Comparison of ENCODE assay signal across 8 cellular contexts in genomic region chr4:72468904-72469502, GRCh38.
DNase-seq lines count a peak whose midpoint lies in the region; ATAC-seq and TF ChIP-seq lines count a peak whose summit lies in the region.

No MANE protein-coding gene starts in this region.

- no peak overlapping the region for H3K4me3 ChIP-seq in dorsolateral prefrontal cortex
- no peak overlapping the region for H3K4me3 ChIP-seq in sigmoid colon
- no peak overlapping the region for H3K4me3 ChIP-seq in H7 (ENCODE audit: insufficient read depth, low read depth, low read length)

- 7 to 13% methylated on average over 1 of the region's 1 CpG for WGBS in sigmoid colon, 2 donors

- TF ChIP-seq EP300 in sigmoid colon (IDR thresholded peaks at IDR 0.05) = no peak

- DNase-seq in NCI-H1417 (lab: John Stamatoyannopoulos, UW) = peak in 2 of 3 experiments; percentile 44 to 63
- DNase-seq in NCI-H1417 treated with DMSO at 0.1 percent for 48 hours (lab: John Stamatoyannopoulos, UW) = no peak
- DNase-seq in NCI-H345 treated with DMSO at 0.1 percent for 48 hours (lab: John Stamatoyannopoulos, UW; ENCODE audit: unreplicated experiment) = peak; percentile 16
- DNase-seq in dorsolateral prefrontal cortex = no peak
- no peak for DNase-seq in sigmoid colon
- no peak for DNase-seq in H7

- no peak for ATAC-seq in GM21619 (IDR thresholded peaks at IDR 0.05; ENCODE audit: unreplicated experiment)
- ATAC-seq in GM19455 (IDR thresholded peaks at IDR 0.05; ENCODE audit: unreplicated experiment) = no peak

- TF ChIP-seq POLR2A in sigmoid colon (IDR thresholded peaks at IDR 0.05) = no peak

- TF ChIP-seq CTCF in dorsolateral prefrontal cortex (IDR thresholded peaks at IDR 0.05 in 54 of 56, conservative IDR thresholded peaks at IDR 0.05 in 2 of 56; ENCODE audit: low read depth in 1 of 56, partially characterized antibody in 56 of 56) (peak; percentile 21 to 73 (median 53)), sigmoid colon (IDR thresholded peaks at IDR 0.05) (peak in 3 of 4 experiments; percentile 22 to 44 (median 28))

- no peaks in the 10 kb centered on the region for H3K9me3 ChIP-seq in sigmoid colon

- intact Hi-C loops in dorsolateral prefrontal cortex (cut with DNase I) = loop anchor here in 1 of 2 donors (10.0 kb wide), 1 partner anchor 144 kb away; no protein-coding TSS in a partner anchor
- intact Hi-C loops in sigmoid colon (cut with DNase I) = loop anchor here (2.0 to 5.0 kb wide), 2 partner anchors 142 to 172 kb away; no protein-coding TSS in a partner anchor

- H3K27me3 ChIP-seq in dorsolateral prefrontal cortex = no peaks in the 10 kb centered on the region
- H3K27me3 ChIP-seq in sigmoid colon = no peaks in the 10 kb centered on the region
- no peaks in the 10 kb centered on the region for H3K27me3 ChIP-seq in H7 (ENCODE audit: control insufficient read depth, insufficient read depth, low read length)

- no peak overlapping the region for H3K27ac ChIP-seq in dorsolateral prefrontal cortex
- no peak overlapping the region for H3K27ac ChIP-seq in sigmoid colon

- H3K4me1 ChIP-seq in sigmoid colon = peaks cover 0 to 5% (median under 1%) of the 10 kb centered on the region in 4 donors

- H3K36me3 ChIP-seq in sigmoid colon (no peaks in the 10 kb centered on the region), H7 (replicated peaks; ENCODE audit: control insufficient read depth, insufficient read depth, low read length) (no peaks in the 10 kb centered on the region)

Comparison
In these comparisons a context has a peak if more than half of its experiments do, and no peak if none do; other contexts are left out.
1. DNase-seq: peak in NCI-H1417 (2 of 3) and NCI-H345 treated with DMSO at 0.1 percent for 48 hours (single experiment); none in NCI-H1417 treated with DMSO at 0.1 percent for 48 hours (single experiment), dorsolateral prefrontal cortex (0 of 10), sigmoid colon (single experiment) and H7 (single experiment).